In genomic region chr6:50818673-50819072, GRCh38 we compare ENCODE assay signal across 9 cellular contexts. TPM values are rescaled to one million over a fixed set of nuclear protein-coding genes. Genes with fewer than 3 reads are reported as not detected.
A peak's percentile ranks its signal among the peaks of the same experiment; 100 is the strongest.
DNase-seq lines count a peak whose midpoint lies in the region; ATAC-seq and TF ChIP-seq lines count a peak whose summit lies in the region.
"Had no signal": no experiment of that assay in that cellular context is flagged by ENCODE, and none has a peak within 500 bp of the region (broad histone marks: within the 10 kb centered on the region; RNA-seq: fewer than 3 reads in every experiment).

TFAP2B (plus strand) TSS chr6:50818871; CDS start chr6:50818892, 21 bp downstream.

- H3K9me3 ChIP-seq in HEK293 (ENCODE audit: control insufficient read depth, insufficient read depth, low read depth, low read length): no peaks in the 10 kb centered on the region; the same call in 1 of the 2 replicates
- no peaks in the 10 kb centered on the region for H3K9me3 ChIP-seq in left lung

- H3K36me3 ChIP-seq in HEK293 (ENCODE audit: control insufficient read depth in 2 of 2, insufficient read depth in 1 of 2, low read length in 2 of 2) (no peaks in the 10 kb centered on the region), brain microvascular endothelial cell (replicated peaks) (no peaks in the 10 kb centered on the region), left lung (no peaks in the 10 kb centered on the region)

- no peak for TF ChIP-seq CTCF in HEK293 (tag by site-specific recombination; IDR thresholded peaks at IDR 0.05)
- no peak for TF ChIP-seq CTCF in brain microvascular endothelial cell (IDR thresholded peaks at IDR 0.05; ENCODE audit: low read depth, low read length, missing control alignments)
- no peak for TF ChIP-seq CTCF in left lung (IDR thresholded peaks at IDR 0.05)

- in situ Hi-C loops in brain microvascular endothelial cell (cut with HindIII; ENCODE audit: low pct_ligation_motif_present, low sequenced_read_pairs): no loop called here

- intact Hi-C loops in left lung (cut with DNase I): loop anchor here in 1 of 2 donors (10.0 kb wide), 1 partner anchor 1206 kb away; no protein-coding TSS in a partner anchor

- ATAC-seq in left lung: no peak

- H3K27me3 ChIP-seq in brain microvascular endothelial cell (replicated peaks): peaks cover 45% of the 10 kb centered on the region
- peaks cover 71 to 99% of the 10 kb centered on the region in 2 donors for H3K27me3 ChIP-seq in left lung

- POLR2A ChIA-PET in HEK293 (lab: Yijun Ruan, JAX): no interaction called here

- CTCF ChIA-PET in HEK293 (lab: Yijun Ruan, JAX): interaction anchor here (1.0 to 1.7 kb wide), 3 partner anchors 935 to 1225 kb away, joined by 3 to 5 read pairs (median 4); no protein-coding TSS in a partner anchor

- H3K4me1 ChIP-seq in HEK293 (ENCODE audit: control insufficient read depth, insufficient read depth, low read length): no peaks in the 10 kb centered on the region
- H3K4me1 ChIP-seq in left lung: peaks cover 0 to 24% of the 10 kb centered on the region in 2 donors

- H3K4me3 ChIP-seq in HEK293 (ENCODE audit: low read depth, low read length) (peak within 1 kb of the TSS; percentile 20), brain microvascular endothelial cell (ENCODE audit: low read depth, low read length) (peak within 1 kb of the TSS; percentile 20), skin epidermis (peak within 1 kb of the TSS in 6 of 7 experiments; percentile 16 to 48 (median 36)), left lung (no peak within 1 kb of the TSS)

- DNase-seq in brain microvascular endothelial cell (no peak), iris pigment epithelial cell (ENCODE audit: low read depth) (peak; percentile 52), amygdala (lab: John Stamatoyannopoulos, UW) (no peak), SHP77 treated with DMSO at 0.1 percent for 48 hours (lab: John Stamatoyannopoulos, UW) (no peak), DMS 273 (lab: John Stamatoyannopoulos, UW; ENCODE audit: unreplicated experiment) (no peak), left lung (no peak)

- H3K27ac ChIP-seq in HEK293 (ENCODE audit: extremely low read depth, low read depth, low read length) (no peak within 1 kb of the TSS), brain microvascular endothelial cell (no peak within 1 kb of the TSS), skin epidermis (peak within 1 kb of the TSS in 20 of 21 experiments; percentile 25 to 97 (median 88)), left lung (no peak within 1 kb of the TSS)

TF ChIP-seq in HEK293, 187 proteins besides CTCF, POLR2A, EP300 and RAD21:
- TF ChIP-seq IKZF3 (tag by site-specific recombination; IDR thresholded peaks at IDR 0.05) (no peak), ZXDB (tag by site-specific recombination; IDR thresholded peaks at IDR 0.05) (no peak), ZNF18 (tag by site-specific recombination; IDR thresholded peaks at IDR 0.05) (no peak), ZNF785 (tag by site-specific recombination; IDR thresholded peaks at IDR 0.05) (no peak), ZNF776 (tag by site-specific recombination; IDR thresholded peaks at IDR 0.05; ENCODE audit: borderline replicate concordance) (no peak), ZNF19 (tag by site-specific recombination; IDR thresholded peaks at IDR 0.05; ENCODE audit: low read depth) (no peak), ZNF510 (tag by site-specific recombination; IDR thresholded peaks at IDR 0.05; ENCODE audit: insufficient replicate concordance) (no peak), ZNF248 (tag by site-specific recombination; IDR thresholded peaks at IDR 0.05) (no peak), ZBTB20 (tag by site-specific recombination; IDR thresholded peaks at IDR 0.05) (no peak), ZNF664 (tag by site-specific recombination; IDR thresholded peaks at IDR 0.05) (no peak), ZNF362 (tag by site-specific recombination; IDR thresholded peaks at IDR 0.05) (no peak), ZIC2 (tag by site-specific recombination; IDR thresholded peaks at IDR 0.05) (no peak), RBAK (tag by site-specific recombination; IDR thresholded peaks at IDR 0.05) (no peak)

RNA-seq across cellular contexts. Expression of gene TFAP2B, which starts in this region (rescaled TPM):
- total RNA-seq in left lung: under 1 TPM in 1 of 2 donors, not detected in 1; 0.82 TPM
- total RNA-seq: NCI-H460 had no signal

Comparison
In these comparisons a context has a peak if more than half of its experiments do, and no peak if none do; other contexts are left out.
1. H3K27ac ChIP-seq: peak in skin epidermis (20 of 21); none in HEK293 (single experiment), brain microvascular endothelial cell (single experiment) and left lung (0 of 2).
2. H3K4me3 ChIP-seq: peak in HEK293 (single experiment), brain microvascular endothelial cell (single experiment) and skin epidermis (6 of 7); none in left lung (0 of 2).